ENCODE assay signal across 20 cellular contexts in the genomic region with DNA sequence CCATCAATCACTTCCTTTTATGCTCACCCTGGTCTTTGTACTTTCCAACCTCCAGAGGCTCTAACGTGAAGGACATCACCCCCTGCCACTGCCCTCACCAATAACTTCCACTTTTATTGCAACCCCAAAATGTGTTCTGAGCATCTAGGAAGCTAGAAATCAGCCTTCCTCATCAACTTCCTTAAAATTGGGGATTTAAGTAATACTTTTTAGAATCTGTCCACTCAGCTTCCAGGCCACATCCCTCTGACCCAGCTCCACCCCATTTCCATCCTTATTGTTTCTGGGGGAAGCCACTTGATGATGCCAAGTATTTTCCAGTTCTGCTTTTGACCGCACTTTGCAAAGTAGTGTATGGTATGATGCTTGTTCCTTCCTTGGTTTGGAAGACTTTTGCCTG.
DNase-seq lines count a peak whose midpoint lies in the region; ATAC-seq lines count a peak whose summit lies in the region.
"Had no signal": no experiment of that assay in that cellular context is flagged by ENCODE, and none has a peak within 500 bp of the region (broad histone marks: within the 10 kb centered on the region; RNA-seq: fewer than 3 reads in every experiment).

No MANE protein-coding gene starts in this region.

- intact Hi-C loops in dendritic cell treated with granulocyte-macrophage colony-stimulating factor and Interleukin-4, amounts not matched to agents 40 ng/mL and 50 ng/mL, for 4 days (cut with micrococcal nuclease) = loop anchor here (1.0 kb wide), 1 partner anchor 12 kb away; no protein-coding TSS in a partner anchor
- intact Hi-C loops in naive thymus-derived CD4-positive, alpha-beta T cell (cut with micrococcal nuclease) = no loop called here

- no peak overlapping the region for H3K4me3 ChIP-seq in BLaER1 treated with 17β-estradiol and CSF1 and Interleukin-3, amounts not matched to agents 10 nM and 100 nM
- H3K4me3 ChIP-seq in naive thymus-derived CD4-positive, alpha-beta T cell (ENCODE audit: low read length) = no peak overlapping the region
- H3K4me3 ChIP-seq: adrenal gland, stomach had no signal

- H3K4me1 Mint-ChIP-seq in dendritic cell treated with granulocyte-macrophage colony-stimulating factor and Interleukin-4, amounts not matched to agents 40 ng/mL and 50 ng/mL, for 4 days (ENCODE audit: low read depth) = peaks cover 83% of the 10 kb centered on the region
- H3K4me1 Mint-ChIP-seq in naive thymus-derived CD4-positive, alpha-beta T cell = peaks cover 28 to 78% (median 39%) of the 10 kb centered on the region in 7 donors

- H3K4me3 Mint-ChIP-seq in dendritic cell treated with granulocyte-macrophage colony-stimulating factor and Interleukin-4, amounts not matched to agents 40 ng/mL and 50 ng/mL, for 4 days = peak overlapping the region; percentile 23
- H3K4me3 Mint-ChIP-seq in naive thymus-derived CD4-positive, alpha-beta T cell = peak overlapping the region in 1 of 10 donors; percentile 31
- H3K4me3 Mint-ChIP-seq: activated CD4-positive, alpha-beta memory T cell treated with anti-CD3 and anti-CD28 coated beads for 36 hours; activated T-helper 1 cell treated with anti-CD3 and anti-CD28 coated beads, Interleukin-12 subunit alpha, Interleukin-12 subunit beta, Interleukin-2, Interleukin-4 antibody, amounts not matched to agents 30 ng/mL and 10 ng/mL and 1 ng/mL, durations not matched to agents 14 hours and 24 hours and 36 hours; central memory CD8-positive, alpha-beta T cell; endodermal cell had no signal

- H3K9ac ChIP-seq in BLaER1 treated with 17β-estradiol and CSF1 and Interleukin-3, amounts not matched to agents 10 nM and 100 nM = peak overlapping the region in 6 of 11 experiments; percentile 61 to 95 (median 88); a peak in 12 of 22 replicates
- H3K9ac ChIP-seq: SK-N-SH had no signal

- H4K20me1 ChIP-seq in BLaER1 treated with 17β-estradiol and CSF1 and Interleukin-3, amounts not matched to agents 10 nM and 100 nM = no peaks in the 10 kb centered on the region

- ATAC-seq in naive thymus-derived CD4-positive, alpha-beta T cell = peak; percentile 62
- no peak for ATAC-seq in HG03139 (IDR thresholded peaks at IDR 0.05; ENCODE audit: unreplicated experiment)
- ATAC-seq: naive thymus-derived CD8-positive, alpha-beta T cell had no signal

- peaks cover 25 to 97% (median 67%) of the 10 kb centered on the region in 10 experiments for H3K4me1 ChIP-seq in BLaER1 treated with 17β-estradiol and CSF1 and Interleukin-3, amounts not matched to agents 10 nM and 100 nM
- peaks cover 25 to 53% of the 10 kb centered on the region in 2 donors for H3K4me1 ChIP-seq in naive thymus-derived CD4-positive, alpha-beta T cell (ENCODE audit: control insufficient read depth in 2 of 2, insufficient read depth in 2 of 2, low read length in 2 of 2)

- H3K36me3 Mint-ChIP-seq in dendritic cell treated with granulocyte-macrophage colony-stimulating factor and Interleukin-4, amounts not matched to agents 40 ng/mL and 50 ng/mL, for 4 days (ENCODE audit: low read depth) = peaks cover 6% of the 10 kb centered on the region
- peaks cover 0 to 36% (median 5%) of the 10 kb centered on the region in 5 donors for H3K36me3 Mint-ChIP-seq in naive thymus-derived CD4-positive, alpha-beta T cell

- peaks cover 0 to 5% (median 0%) of the 10 kb centered on the region in 11 experiments; a peak in 1 of 22 replicates for H3K36me3 ChIP-seq in BLaER1 treated with 17β-estradiol and CSF1 and Interleukin-3, amounts not matched to agents 10 nM and 100 nM
- no peaks in the 10 kb centered on the region for H3K36me3 ChIP-seq in naive thymus-derived CD4-positive, alpha-beta T cell (ENCODE audit: control insufficient read depth in 2 of 3, insufficient read depth in 3 of 3, low read length in 3 of 3)
- H3K36me3 ChIP-seq: adrenal gland, stomach had no signal

- POLR2A ChIA-PET in naive thymus-derived CD4-positive, alpha-beta T cell (lab: Charles Lee) = interaction anchor here (1.1 kb wide), 1 partner anchor 267 kb away, joined by 3 read pairs; no protein-coding TSS in a partner anchor

- DNase-seq in MV-4-11 (lab: John Stamatoyannopoulos, UW) (peak; percentile 98), OCI-M1 (lab: John Stamatoyannopoulos, UW) (no peak), GM19240 (ENCODE audit: insufficient read length, low spot score) (no peak), NCI-H1092 (lab: John Stamatoyannopoulos, UW) (no peak)
- DNase-seq in naive thymus-derived CD4-positive, alpha-beta T cell = no peak
- DNase-seq: activated CD4-positive, alpha-beta memory T cell treated with anti-CD3 and anti-CD28 coated beads for 36 hours; EL; endodermal cell; Karpas-422; naive thymus-derived CD8-positive, alpha-beta T cell; NCI-H446; SK-N-SH; stomach had no signal

- peak overlapping the region in 8 of 11 experiments; percentile 19 to 94 (median 80); a peak in 16 of 22 replicates for H3K4me2 ChIP-seq in BLaER1 treated with 17β-estradiol and CSF1 and Interleukin-3, amounts not matched to agents 10 nM and 100 nM
- H3K4me2 ChIP-seq: SK-N-SH had no signal

- no peaks in the 10 kb centered on the region for H3K27me3 Mint-ChIP-seq in dendritic cell treated with granulocyte-macrophage colony-stimulating factor and Interleukin-4, amounts not matched to agents 40 ng/mL and 50 ng/mL, for 4 days
- peaks cover 0 to 14% (median 0%) of the 10 kb centered on the region in 5 donors for H3K27me3 Mint-ChIP-seq in naive thymus-derived CD4-positive, alpha-beta T cell
- H3K27me3 Mint-ChIP-seq: central memory CD8-positive, alpha-beta T cell; naive thymus-derived CD8-positive, alpha-beta T cell had no signal

- CTCF ChIA-PET in naive thymus-derived CD4-positive, alpha-beta T cell (lab: Charles Lee) = interaction anchor here (1.0 kb wide), 1 partner anchor 22 kb away, joined by 3 read pairs; no protein-coding TSS in a partner anchor

- peaks cover 0 to 35% (median 11%) of the 10 kb centered on the region in 11 experiments; a peak in 13 of 22 replicates for H3K9me3 ChIP-seq in BLaER1 treated with 17β-estradiol and CSF1 and Interleukin-3, amounts not matched to agents 10 nM and 100 nM (replicated peaks in 1 of 11)
- H3K9me3 ChIP-seq in naive thymus-derived CD4-positive, alpha-beta T cell (ENCODE audit: control insufficient read depth in 2 of 3, low read length in 3 of 3) = no peaks in the 10 kb centered on the region
- H3K9me3 ChIP-seq: adrenal gland, SK-N-SH, stomach had no signal

- peak overlapping the region in 9 of 11 experiments; percentile 94 to 100 (median 98); a peak in 17 of 22 replicates for H3K27ac ChIP-seq in BLaER1 treated with 17β-estradiol and CSF1 and Interleukin-3, amounts not matched to agents 10 nM and 100 nM
- H3K27ac ChIP-seq in naive thymus-derived CD4-positive, alpha-beta T cell (ENCODE audit: low read depth, low read length) = no peak overlapping the region
- H3K27ac ChIP-seq: VCaP had no signal

- H3K27ac Mint-ChIP-seq in dendritic cell treated with granulocyte-macrophage colony-stimulating factor and Interleukin-4, amounts not matched to agents 40 ng/mL and 50 ng/mL, for 4 days = peak overlapping the region; percentile 100
- H3K27ac Mint-ChIP-seq in naive thymus-derived CD4-positive, alpha-beta T cell = peak overlapping the region in 3 of 9 donors; percentile 49 to 79 (median 71)
- H3K27ac Mint-ChIP-seq: activated CD4-positive, alpha-beta memory T cell treated with anti-CD3 and anti-CD28 coated beads for 36 hours; endodermal cell had no signal

- H3K27me3 ChIP-seq in BLaER1 treated with 17β-estradiol and CSF1 and Interleukin-3, amounts not matched to agents 10 nM and 100 nM = no peaks in the 10 kb centered on the region
- no peaks in the 10 kb centered on the region for H3K27me3 ChIP-seq in naive thymus-derived CD4-positive, alpha-beta T cell (ENCODE audit: control insufficient read depth in 2 of 2, insufficient read depth in 2 of 2, low read length in 2 of 2)
- H3K27me3 ChIP-seq: adrenal gland, stomach had no signal

- no peaks in the 10 kb centered on the region for H3K9me3 Mint-ChIP-seq in dendritic cell treated with granulocyte-macrophage colony-stimulating factor and Interleukin-4, amounts not matched to agents 40 ng/mL and 50 ng/mL, for 4 days
- H3K9me3 Mint-ChIP-seq in naive thymus-derived CD4-positive, alpha-beta T cell = peaks cover 0 to 13% (median 5%) of the 10 kb centered on the region in 11 donors
